Comparison of ENCODE assay signal across 2 cellular contexts in genomic region chr4:87949961-87950360, GRCh38.
A peak's percentile ranks its signal among the peaks of the same experiment; 100 is the strongest.
TF ChIP-seq lines count a peak whose summit lies in the region.

No MANE protein-coding gene starts in this region.

TF ChIP-seq in Ishikawa, 13 proteins besides CTCF, POLR2A, EP300 and RAD21:
- TF ChIP-seq ZBTB7A (IDR thresholded peaks at IDR 0.05; ENCODE audit: low read depth) = no peak
- TF ChIP-seq NFIC (IDR thresholded peaks at IDR 0.05) = 0 out of 2 replicates have a peak, but pooled peaks have one; percentile 19

TF ChIP-seq in HepG2, 621 proteins besides CTCF, POLR2A, EP300 and RAD21:
- TF ChIP-seq GZF1 (CRISPR knock-in tag; IDR thresholded peaks at IDR 0.05) (no peak), FOSL2 (CRISPR knock-in tag; IDR thresholded peaks at IDR 0.05) (0 out of 2 replicates have a peak, but pooled peaks have one; percentile 16), CBX2 (IDR thresholded peaks at IDR 0.05; ENCODE audit: low read depth, low read length) (no peak), CBX2 (CRISPR knock-in tag; IDR thresholded peaks at IDR 0.05; ENCODE audit: low read depth) (no peak)
